Comparison of ENCODE assay signal across 20 cellular contexts in genomic region chr7:39682042-39682441, GRCh38. TPM values are rescaled to one million over a fixed set of nuclear protein-coding genes. Genes with fewer than 3 reads are reported as not detected.
DNase-seq lines count a peak whose midpoint lies in the region; ATAC-seq, FAIRE-seq and TF ChIP-seq lines count a peak whose summit lies in the region.
"Had no signal": no experiment of that assay in that cellular context is flagged by ENCODE, and none has a peak within 500 bp of the region (broad histone marks: within the 10 kb centered on the region; RNA-seq: fewer than 3 reads in every experiment).

No MANE protein-coding gene starts in this region.

- H3K27ac ChIP-seq in heart left ventricle (no peak overlapping the region), K562 (ENCODE audit: extremely low read depth, low read depth, low read length) (no peak overlapping the region)
- H3K27ac ChIP-seq: BLaER1 had no signal

- WGBS in heart left ventricle, 4 donors = 46 to 56% (median 49%) methylated on average over 3 of the region's 3 CpGs
- WGBS in K562 (ENCODE audit: insufficient coverage, low coverage, missing lambda C conversion rate) = 93% methylated on average over 3 of the region's 3 CpGs

- no peak overlapping the region for H3K9ac ChIP-seq in K562 (ENCODE audit: insufficient read depth in 1 of 2, low read depth in 2 of 2, low read length in 2 of 2)
- H3K9ac ChIP-seq: BLaER1, SK-N-SH had no signal

- in situ Hi-C loops in K562 (cut with MboI) = no loop called here

- H3K27me3 ChIP-seq in heart left ventricle (no peaks in the 10 kb centered on the region), K562 (ENCODE audit: control insufficient read depth in 2 of 2, insufficient read depth in 2 of 2, low read length in 2 of 2) (no peaks in the 10 kb centered on the region)
- H3K27me3 ChIP-seq: BLaER1 had no signal

- peak overlapping the region in 1 of 10 donors; percentile 15 for H3K4me3 Mint-ChIP-seq in naive thymus-derived CD8-positive, alpha-beta T cell

- CTCF ChIA-PET in K562 (lab: Yijun Ruan, JAX; ENCODE audit: low intra/inter-chr PET ratio) = no interaction called here

- TF ChIP-seq POLR2A in heart left ventricle (IDR thresholded peaks at IDR 0.05) (no peak), K562 (conservative IDR thresholded peaks at IDR 0.05) (no peak)

- POLR2A ChIA-PET in K562 (lab: Yijun Ruan, JAX) = no interaction called here
- POLR2A ChIA-PET in naive thymus-derived CD8-positive, alpha-beta T cell (lab: Charles Lee) = no interaction called here

- TF ChIP-seq CTCF in heart left ventricle (IDR thresholded peaks at IDR 0.05) (no peak), K562 (IDR thresholded peaks at IDR 0.05 in 2 of 3, conservative IDR thresholded peaks at IDR 0.05 in 1 of 3; ENCODE audit: insufficient read depth in 2 of 3, low read depth in 1 of 3, low read length in 3 of 3) (no peak)

- H3K27ac Mint-ChIP-seq in naive thymus-derived CD8-positive, alpha-beta T cell = peak overlapping the region in 9 of 10 donors; percentile 15 to 82 (median 32)

- BruUV-seq in K562 (replicated peaks; lab: Mats Ljungman, UMichigan) = no TSS peak

- peaks cover 5% of the 10 kb centered on the region; the same call in 2 of the 3 replicates for H3K79me2 ChIP-seq in K562 (ENCODE audit: control insufficient read depth, insufficient read depth, low read length)

- no peaks in the 10 kb centered on the region for H3K36me3 ChIP-seq in heart left ventricle
- no peaks in the 10 kb centered on the region for H3K36me3 ChIP-seq in K562 (ENCODE audit: control insufficient read depth, insufficient read depth, low read length)

- H3K4me2 ChIP-seq in K562 (ENCODE audit: insufficient read depth, low read length) = no peak overlapping the region
- H3K4me2 ChIP-seq: BLaER1 had no signal

- ATAC-seq in heart left ventricle (peak in 3 of 4 donors; percentile 14 to 44 (median 39)), left cardiac atrium (no peak), K562 (no peak), HG03159 (IDR thresholded peaks at IDR 0.05; ENCODE audit: unreplicated experiment) (no peak)
- no peak for ATAC-seq in naive thymus-derived CD8-positive, alpha-beta T cell
- ATAC-seq: A549 had no signal

- peaks cover 0 to 1% (median 0%) of the 10 kb centered on the region in 9 donors for H3K9me3 Mint-ChIP-seq in naive thymus-derived CD8-positive, alpha-beta T cell

- DNase-seq in heart left ventricle = no peak
- DNase-seq in left cardiac atrium = no peak
- DNase-seq in DMS 273 treated with DMSO at 0.1 percent for 48 hours (lab: John Stamatoyannopoulos, UW) = peak; percentile 13
- no peak for DNase-seq in K562 (ENCODE audit: extremely low read depth in 1 of 4, low spot score in 3 of 4)
- DNase-seq in naive thymus-derived CD8-positive, alpha-beta T cell = no peak
- no peak for DNase-seq in islet precursor cell
- no peak for DNase-seq in posterior vena cava (ENCODE audit: low spot score)
- DNase-seq: GDM1, NCI-H1417 treated with DMSO at 0.1 percent for 48 hours, NCI-H187 treated with DMSO at 0.1 percent for 48 hours, NCI-H2227 treated with DMSO at 0.1 percent for 48 hours, NCI-H510A treated with DMSO at 0.1 percent for 48 hours, NCI-H774, OCI-M1, SHP77 treated with DMSO at 0.1 percent for 48 hours, SK-N-SH had no signal

- H3K9me3 ChIP-seq in heart left ventricle = peaks cover 0 to under 1% (median 0%) of the 10 kb centered on the region in 12 donors
- no peaks in the 10 kb centered on the region for H3K9me3 ChIP-seq in K562 (replicated peaks; ENCODE audit: control insufficient read depth, insufficient read depth, low read depth, low read length)
- H3K9me3 ChIP-seq: A549, SK-N-SH had no signal

- intact Hi-C loops in heart left ventricle (cut with DNase I) = loop anchor here in 1 of 10 donors (10.0 kb wide), 1 partner anchor 57 kb away; the partner anchor contains the start of gene RALA
- intact Hi-C loops in left cardiac atrium (cut with DNase I) = loop anchor here in 1 of 2 donors (5.0 kb wide), 1 partner anchor 55 kb away; no protein-coding TSS in a partner anchor
- intact Hi-C loops in K562 (cut with micrococcal nuclease) = no loop called here
- intact Hi-C loops in posterior vena cava (cut with DNase I) = no loop called here

- no peak overlapping the region for H2AFZ ChIP-seq in K562 (ENCODE audit: low read depth, low read length)

- no peaks in the 10 kb centered on the region for H3K9me1 ChIP-seq in K562 (ENCODE audit: control insufficient read depth, insufficient read depth, low read length)

- peaks cover 0 to 7% (median 2%) of the 10 kb centered on the region in 3 donors for H3K36me3 Mint-ChIP-seq in naive thymus-derived CD8-positive, alpha-beta T cell

- H3K4me1 ChIP-seq in heart left ventricle (peaks cover 3 to 55% (median 33%) of the 10 kb centered on the region in 12 donors), K562 (replicated peaks in 1 of 2; ENCODE audit: control insufficient read depth in 2 of 2, insufficient read depth in 2 of 2, low read length in 2 of 2) (peaks cover 3 to 6% of the 10 kb centered on the region in 2 experiments; a peak in 3 of 5 replicates)

- H3K27me3 Mint-ChIP-seq in naive thymus-derived CD8-positive, alpha-beta T cell = no peaks in the 10 kb centered on the region

- peaks cover 24 to 62% (median 53%) of the 10 kb centered on the region in 4 donors for H3K4me1 Mint-ChIP-seq in naive thymus-derived CD8-positive, alpha-beta T cell

- no peak for TF ChIP-seq EP300 in K562 (IDR thresholded peaks at IDR 0.05; ENCODE audit: low read length)

- no peak for FAIRE-seq in K562 (lab: Jason Lieb, UNC)
- FAIRE-seq: A549, H54 had no signal

- H4K20me1 ChIP-seq in K562 (replicated peaks; ENCODE audit: control insufficient read depth, insufficient read depth, low read length) = no peaks in the 10 kb centered on the region

- H3K4me3 ChIP-seq in heart left ventricle = no peak overlapping the region
- no peak overlapping the region for H3K4me3 ChIP-seq in K562
- H3K4me3 ChIP-seq: A549, BLaER1 had no signal

- no peak for TF ChIP-seq RAD21 in K562 (CRISPR knock-in tag; conservative IDR thresholded peaks at IDR 0.05 in 1 of 2, IDR thresholded peaks at IDR 0.05 in 1 of 2)

TF ChIP-seq in K562, 482 proteins besides CTCF, POLR2A, EP300 and RAD21:
- no peak for TF ChIP-seq SRF (CRISPR knock-in tag; IDR thresholded peaks at IDR 0.05)
- 0 out of 2 replicates have a peak, but pooled peaks have one; percentile 18 for TF ChIP-seq HMBOX1 (IDR thresholded peaks at IDR 0.05)
- TF ChIP-seq ZNF134 (CRISPR knock-in tag; conservative IDR thresholded peaks at IDR 0.05) = no peak

RNA-seq across cellular contexts. Expression of gene RALA, which starts 58.7 kb away (rescaled TPM):
- total RNA-seq in heart left ventricle (10 to 100 TPM; 13.5 to 37.1 (median 23.4) TPM), left cardiac atrium (10 to 100 TPM; 21.6 to 22.6 TPM), K562 (2014; rRNA removed) (7.7 and 9.7 TPM in 2 replicates), K562 (2014; rRNA removed; fragmentation: Illumina TruSeq; extraction: Trizol) (25.7 and 27.1 TPM in 2 replicates), K562 (2015; rRNA removed; fragmentation: Illumina TruSeq; extraction: Trizol) (21.5 and 25.6 TPM in 2 replicates), K562 (2021) (25.9 and 26.1 TPM in 2 replicates), posterior vena cava (10 to 100 TPM; 22.1 to 23.7 TPM)
- polyA plus RNA-seq in heart left ventricle (10 to 100 TPM; 17.3 to 32.0 TPM), K562 (2011; rRNA removed) (21.8 and 27.7 TPM in 2 replicates), K562 (2014; fragmentation: Illumina TruSeq; extraction: Trizol) (23.8 and 28.0 TPM in 2 replicates), K562 (2014; fragmentation: Nextera tagmentation; extraction: Ambion mirVana) (1 to 10 TPM; 7.2 to 9.7 TPM), K562 (2014; rRNA removed) (25.9 and 27.8 TPM in 2 replicates)
- total RNA-seq in K562 (2011; cell fraction: chromatin; rRNA removed; ENCODE audit: low replicate concordance) = 8.4 and 9.2 TPM in 2 replicates
- 8.0 and 11.1 TPM in 2 replicates for total RNA-seq in K562 (2011; cell fraction: nucleolus; rRNA removed)
- total RNA-seq in K562 (2011; cell fraction: nucleoplasm; rRNA removed) = 10.6 and 21.0 TPM in 2 replicates
- polyA plus RNA-seq in K562 (2011; cell fraction: cytosol; rRNA removed) = 6.7 and 9.2 TPM in 2 replicates
- polyA plus RNA-seq in K562 (2011; cell fraction: nucleus; rRNA removed) = 5.5 and 6.9 TPM in 2 replicates
- polyA plus RNA-seq in K562 (2012) = 27.7 and 49.2 TPM in 2 replicates
- 44.3 and 45.6 TPM in 2 replicates for polyA minus RNA-seq in K562 (2011; rRNA and poly(A)+ RNA removed)
- 16.7 and 18.3 TPM in 2 replicates for polyA minus RNA-seq in K562 (2011; cell fraction: cytosol; rRNA and poly(A)+ RNA removed)
- polyA minus RNA-seq in K562 (2011; cell fraction: nucleus; rRNA and poly(A)+ RNA removed) = 10.5 and 14.3 TPM in 2 replicates
- 10 to 100 TPM; 39.7 to 44.9 TPM for total RNA-seq in naive thymus-derived CD8-positive, alpha-beta T cell
- polyA plus RNA-seq in naive thymus-derived CD8-positive, alpha-beta T cell = 10 to 100 TPM; 46.6 to 55.1 (median 48.2) TPM

Comparison
In these comparisons a context has a peak if more than half of its experiments do, and no peak if none do; other contexts are left out.
1. ATAC-seq: peak in heart left ventricle (3 of 4); none in left cardiac atrium (0 of 2), K562 (single experiment), naive thymus-derived CD8-positive, alpha-beta T cell (0 of 2) and HG03159 (single experiment).